8 cellular contexts compared by ENCODE assay signal in genomic region chr4:110196871-110197420, GRCh38. TPM values are rescaled to one million over a fixed set of nuclear protein-coding genes. Genes with fewer than 3 reads are reported as not detected.
DNase-seq lines count a peak whose midpoint lies in the region; ATAC-seq and TF ChIP-seq lines count a peak whose summit lies in the region.

No MANE protein-coding gene starts in this region.

- H2AFZ ChIP-seq in GM23248 = peak overlapping the region; percentile 97

- in situ Hi-C loops in GM23248 (cut with MboI) = no loop called here

- intact Hi-C loops in left colon (cut with DNase I, micrococcal nuclease) = no loop called here

- 0 to 1% methylated on average over 28 to 33 of the region's 44 CpGs for WGBS in GM23248 (ENCODE audit: low coverage in 1 of 2, low lambda C conversion rate in 2 of 2, missing lambda C conversion rate in 2 of 2), 2 experiments

- H4K20me1 ChIP-seq in GM23248 (ENCODE audit: insufficient read depth) = no peaks in the 10 kb centered on the region

- no peaks in the 10 kb centered on the region for H3K9me3 ChIP-seq in GM23248 (ENCODE audit: low read depth)

- H3K4me3 ChIP-seq in GM23248 = peak overlapping the region; percentile 93
- peak overlapping the region; percentile 86 for H3K4me3 ChIP-seq in choroid plexus epithelial cell (ENCODE audit: low read depth, low read length)

- H3K27me3 ChIP-seq in GM23248 (replicated peaks; ENCODE audit: insufficient read depth) = no peaks in the 10 kb centered on the region

- H3K36me3 ChIP-seq in GM23248 (ENCODE audit: low read depth) = no peaks in the 10 kb centered on the region

- H3K27ac ChIP-seq in GM23248 = no peak overlapping the region

- DNase-seq in GM03348 (ENCODE audit: low spot score) = peak; percentile 74
- peak; percentile 70 for DNase-seq in GM23248
- DNase-seq in M059J (ENCODE audit: low read depth) = peak; percentile 29
- DNase-seq in activated CD4-positive, alpha-beta T cell treated with anti-CD3 and anti-CD28 coated beads for 1 hour = peak; percentile 45
- peak; percentile 47 for DNase-seq in choroid plexus epithelial cell (ENCODE audit: low read depth)
- DNase-seq in left colon = peak; percentile 39 to 74
- DNase-seq in stimulated activated CD4-positive, alpha-beta T cell treated with anti-CD3 and anti-CD28 coated beads, Interleukin-2, amount 100 ng/mL, for 24 hours = peak; percentile 65 to 68
- no peak for DNase-seq in OCI-M2 (lab: John Stamatoyannopoulos, UW; ENCODE audit: unreplicated experiment)

- no peak for TF ChIP-seq CTCF in choroid plexus epithelial cell (conservative IDR thresholded peaks at IDR 0.05; ENCODE audit: low read depth, low read length)

- no peaks in the 10 kb centered on the region for H3K4me1 ChIP-seq in GM23248 (ENCODE audit: insufficient read depth)

- H3K4me2 ChIP-seq in GM23248 (ENCODE audit: unreplicated experiment) = peak overlapping the region; percentile 95

- H3K79me2 ChIP-seq in GM23248 (ENCODE audit: insufficient read depth) = no peaks in the 10 kb centered on the region; the same call in 1 of the 2 replicates

- H3F3A ChIP-seq in GM23248 (ENCODE audit: insufficient read depth) = peaks cover 8% of the 10 kb centered on the region; the same call in 1 of the 2 replicates

- no peaks in the 10 kb centered on the region for H3K9me2 ChIP-seq in GM23248 (ENCODE audit: insufficient read depth)

- H3K9ac ChIP-seq in GM23248 = peak overlapping the region; percentile 73

- peak; percentile 31 for ATAC-seq in left colon

RNA-seq across cellular contexts. Expression of gene ELOVL6, which starts 1.5 kb away (rescaled TPM):
- 7.7 and 8.0 TPM in 2 replicates for total RNA-seq in GM23248 (2014; rRNA removed; shearing (Covaris generic))
- 11.7 and 13.2 TPM in 2 replicates for polyA plus RNA-seq in GM23248 (2016; fragmentation: Nextera tagmentation; extraction: Ambion mirVana)
- total RNA-seq in M059J (2014; rRNA removed; shearing (Covaris generic)) = 9.9 and 15.6 TPM in 2 replicates
- 10 to 100 TPM; 35.4 to 96.0 TPM for total RNA-seq in left colon
